26 cellular contexts compared by ENCODE assay signal in genomic region chr11:47778878-47779483, GRCh38.
"Had no signal": no experiment of that assay in that cellular context is flagged by ENCODE, and none has a peak within 500 bp of the region (broad histone marks: within the 10 kb centered on the region; RNA-seq: fewer than 3 reads in every experiment).

No MANE protein-coding gene starts in this region.

- ATAC-seq: activated CD8-positive, alpha-beta memory T cell treated with anti-CD3 and anti-CD28 coated beads, Interleukin-2, amount 10 ng/mL, durations not matched to agents 7 days and 5 days; activated T-cell treated with anti-CD3 and anti-CD28 coated beads, Interleukin-2, amount 50 U/mL, for 4 hours; T-helper 17 cell; WTC11 had no signal

- H3K27ac Mint-ChIP-seq: activated CD8-positive, alpha-beta memory T cell treated with anti-CD3 and anti-CD28 coated beads, Interleukin-2, amount 10 ng/mL, durations not matched to agents 7 days and 5 days; activated T-helper 2 cell treated with anti-CD3 and anti-CD28 coated beads, Interferon-gamma antibody, Interleukin-2, Interleukin-4, amounts not matched to agents 10 μg/mL and 5 μg/mL and 100 μg/mL, durations not matched to agents 14 hours and 24 hours and 36 hours; T-helper 17 cell; WTC11 had no signal

- DNase-seq: activated CD4-positive, alpha-beta T cell treated with anti-CD3 and anti-CD28 coated beads for 48 hours; activated CD4-positive, alpha-beta T cell treated with anti-CD3 and anti-CD28 coated beads, Interleukin-2, amount 50 U/mL, for 4 hours; activated CD4-positive, CD25-positive, alpha-beta regulatory T cell treated with anti-CD3 and anti-CD28 coated beads, Interleukin-2, amount 50 U/mL, for 72 hours; activated CD8-positive, alpha-beta memory T cell treated with anti-CD3 and anti-CD28 coated beads, Interleukin-2, amount 10 ng/mL, durations not matched to agents 7 days and 5 days; activated gamma-delta T cell treated with Interleukin-2 at 50 U/mL for 16 hours; activated naive CD4-positive, alpha-beta T cell treated with anti-CD3 and anti-CD28 coated beads, Interleukin-2, amount 50 U/mL, for 16 hours; activated T-cell treated with anti-CD3 and anti-CD28 coated beads, Interleukin-2, amount 50 U/mL, for 4 hours; aorta; central memory CD4-positive, alpha-beta T cell; Kasumi-1; KBM-7; NCI-H1105 treated with DMSO at 0.1 percent for 48 hours; NCI-H1436 treated with DMSO at 0.1 percent for 48 hours; NCI-H187; NCI-H2081; NCI-H510A treated with DMSO at 0.1 percent for 48 hours; NCI-H69; NK-92 treated with Interleukin-12 subunit alpha and Interleukin-12 subunit beta, amount 100 ng/mL, for 24 hours; Peyer's patch; SHP77 treated with DMSO at 0.1 percent for 48 hours; T-helper 17 cell; T-helper 9 cell had no signal

- H3K4me1 ChIP-seq: breast epithelium, Peyer's patch had no signal

- H3K9me3 ChIP-seq: breast epithelium, Peyer's patch had no signal

- H3K4me1 Mint-ChIP-seq: activated CD8-positive, alpha-beta memory T cell treated with anti-CD3 and anti-CD28 coated beads, Interleukin-2, amount 10 ng/mL, durations not matched to agents 7 days and 5 days; T-helper 17 cell; WTC11 had no signal

- H3K9me3 Mint-ChIP-seq: activated T-cell treated with anti-CD3 and anti-CD28 coated beads, Interleukin-2, amount 50 U/mL, for 4 hours; activated T-helper 2 cell treated with anti-CD3 and anti-CD28 coated beads, Interferon-gamma antibody, Interleukin-2, Interleukin-4, amounts not matched to agents 10 μg/mL and 5 μg/mL and 100 μg/mL, durations not matched to agents 14 hours and 24 hours and 36 hours; WTC11 had no signal

- H3K27me3 Mint-ChIP-seq: activated CD8-positive, alpha-beta memory T cell treated with anti-CD3 and anti-CD28 coated beads, Interleukin-2, amount 10 ng/mL, durations not matched to agents 7 days and 5 days; T-helper 17 cell had no signal

- H3K4me3 Mint-ChIP-seq: activated CD8-positive, alpha-beta memory T cell treated with anti-CD3 and anti-CD28 coated beads, Interleukin-2, amount 10 ng/mL, durations not matched to agents 7 days and 5 days; activated T-cell treated with anti-CD3 and anti-CD28 coated beads, Interleukin-2, amount 50 U/mL, for 4 hours; T-helper 17 cell; WTC11 had no signal

- H3K4me3 ChIP-seq: breast epithelium, Peyer's patch had no signal

- H3K27me3 ChIP-seq: breast epithelium, Peyer's patch had no signal

- H3K36me3 ChIP-seq: breast epithelium had no signal

- H3K27ac ChIP-seq: breast epithelium, Peyer's patch, RWPE1 had no signal
